Comparison of ENCODE assay signal across 16 cellular contexts in genomic region chr13:83232626-83233025, GRCh38.
DNase-seq lines count a peak whose midpoint lies in the region; ATAC-seq lines count a peak whose summit lies in the region.
"Had no signal": no experiment of that assay in that cellular context is flagged by ENCODE, and none has a peak within 500 bp of the region (broad histone marks: within the 10 kb centered on the region; RNA-seq: fewer than 3 reads in every experiment).

No MANE protein-coding gene starts in this region.

- no peak overlapping the region for H3K4me3 ChIP-seq in adipocyte (ENCODE audit: low read length)
- H3K4me3 ChIP-seq: A549; BLaER1 treated with 17β-estradiol and CSF1 and Interleukin-3, amounts not matched to agents 10 nM and 100 nM; GM12878; K562 had no signal

- peaks cover 13% of the 10 kb centered on the region for H3K4me1 ChIP-seq in adipocyte (ENCODE audit: control insufficient read depth, insufficient read depth, low read length)
- H3K4me1 ChIP-seq: A549 had no signal

- H3K9ac ChIP-seq in adipocyte (ENCODE audit: low read length): no peak overlapping the region
- H3K9ac ChIP-seq: BLaER1 treated with 17β-estradiol and CSF1 and Interleukin-3, amounts not matched to agents 10 nM and 100 nM had no signal

- no peaks in the 10 kb centered on the region for H3K27me3 ChIP-seq in adipocyte (replicated peaks; ENCODE audit: control insufficient read depth, insufficient read depth, low read length)
- H3K27me3 ChIP-seq: BLaER1 treated with 17β-estradiol and CSF1 and Interleukin-3, amounts not matched to agents 10 nM and 100 nM had no signal

- no peak for ATAC-seq in HG02973 (IDR thresholded peaks at IDR 0.05; ENCODE audit: unreplicated experiment)
- ATAC-seq in HG02852 (IDR thresholded peaks at IDR 0.05; ENCODE audit: unreplicated experiment): no peak
- ATAC-seq: A549, GM12878, K562 had no signal

- no peaks in the 10 kb centered on the region for H3K9me3 ChIP-seq in adipocyte (ENCODE audit: control insufficient read depth, low read length)
- H3K9me3 ChIP-seq: A549; BLaER1 treated with 17β-estradiol and CSF1 and Interleukin-3, amounts not matched to agents 10 nM and 100 nM had no signal

- H3K36me3 ChIP-seq in adipocyte (ENCODE audit: control insufficient read depth, insufficient read depth, low read length, severe bottlenecking): no peaks in the 10 kb centered on the region
- H3K36me3 ChIP-seq: BLaER1 treated with 17β-estradiol and CSF1 and Interleukin-3, amounts not matched to agents 10 nM and 100 nM had no signal

- DNase-seq in EH (ENCODE audit: low read depth) (peak; percentile 53), adipocyte (ENCODE audit: low read depth) (peak; percentile 33), fibroblast of the conjunctiva (ENCODE audit: low read depth) (peak; percentile 27), NCI-H82 treated with DMSO at 0.1 percent for 48 hours (lab: John Stamatoyannopoulos, UW; ENCODE audit: unreplicated experiment) (no peak)
- DNase-seq: AML-193; Calu3; CD4-positive, CD25-positive, alpha-beta regulatory T cell; DMS 273 treated with DMSO at 0.1 percent for 48 hours; GOT3; H9 had no signal
